Comparison of ENCODE assay signal across 27 cellular contexts in genomic region chr6:115945806-115946205, GRCh38.
"Had no signal": no experiment of that assay in that cellular context is flagged by ENCODE, and none has a peak within 500 bp of the region (broad histone marks: within the 10 kb centered on the region; RNA-seq: fewer than 3 reads in every experiment).

No MANE protein-coding gene starts in this region.

- H3K27ac Mint-ChIP-seq: activated CD4-positive, alpha-beta memory T cell treated with anti-CD3 and anti-CD28 coated beads for 36 hours; activated CD4-positive, alpha-beta T cell treated with anti-CD3 and anti-CD28 coated beads, Interleukin-2, amount 10 ng/mL, durations not matched to agents 24 days and 14 days; activated naive CD4-positive, alpha-beta T cell treated with anti-CD3 and anti-CD28 coated beads, Interleukin-2, amount 10 ng/mL, durations not matched to agents 7 days and 5 days; activated naive CD8-positive, alpha-beta T cell treated with anti-CD3 and anti-CD28 coated beads, Interleukin-2, amount 10 ng/mL, durations not matched to agents 7 days and 5 days; activated T-helper 1 cell treated with anti-CD3 and anti-CD28 coated beads, Interleukin-12 subunit alpha, Interleukin-12 subunit beta, Interleukin-2, Interleukin-4 antibody, amounts not matched to agents 30 ng/mL and 10 ng/mL and 1 ng/mL, durations not matched to agents 14 hours and 24 hours and 36 hours; effector memory CD8-positive, alpha-beta T cell; nephron; stimulated activated effector memory CD8-positive, alpha-beta T cell treated with anti-CD3 and anti-CD28 coated beads, Interleukin-12 subunit alpha, Interleukin-12 subunit beta, amount 100 ng/mL, for 72 hours; stimulated activated naive CD8-positive, alpha-beta T cell treated with anti-CD3 and anti-CD28 coated beads, Interleukin-15, Interleukin-2, amounts not matched to agents 100 ng/mL and 50 ng/mL, for 24 hours had no signal

- H3K4me3 ChIP-seq: left lung, lower lobe of right lung, right lobe of liver, skin epidermis, thoracic aorta had no signal

- H3K36me3 ChIP-seq: neutrophil had no signal

- DNase-seq: activated CD4-positive, alpha-beta memory T cell treated with anti-CD3 and anti-CD28 coated beads for 36 hours; activated CD4-positive, alpha-beta T cell treated with anti-CD3 and anti-CD28 coated beads, Interleukin-2, amount 10 ng/mL, durations not matched to agents 24 days and 14 days; activated CD4-positive, CD25-positive, alpha-beta regulatory T cell treated with anti-CD3 and anti-CD28 coated beads, Interleukin-2, amount 50 U/mL, for 72 hours; activated CD8-positive, alpha-beta memory T cell treated with anti-CD3 and anti-CD28 coated beads, Interleukin-2, amount 50 U/mL, for 4 hours; activated effector memory CD4-positive, alpha-beta T cell treated with anti-CD3 and anti-CD28 coated beads, Interleukin-2, amount 50 U/mL, for 16 hours; activated naive CD4-positive, alpha-beta T cell treated with anti-CD3 and anti-CD28 coated beads, Interleukin-2, amount 10 ng/mL, durations not matched to agents 7 days and 5 days; activated naive CD8-positive, alpha-beta T cell treated with anti-CD3 and anti-CD28 coated beads, Interleukin-2, amount 10 ng/mL, durations not matched to agents 7 days and 5 days; activated T-cell treated with anti-CD3 and anti-CD28 coated beads, Interleukin-2, amount 50 U/mL, for 1 hour; cortex of kidney; effector memory CD8-positive, alpha-beta T cell; left lung; lower lobe of right lung; mesendoderm; right lobe of liver; stimulated activated CD4-positive, alpha-beta T cell treated with anti-CD3 and anti-CD28 coated beads, Interleukin-12 subunit alpha, Interleukin-12 subunit beta, amount 100 ng/mL, for 4 hours; stimulated activated CD4-positive, alpha-beta T cell treated with anti-CD3 and anti-CD28 coated beads, Interleukin-4, amount 100 ng/mL, for 24 hours had no signal

- H3K27me3 Mint-ChIP-seq: activated CD4-positive, alpha-beta memory T cell treated with anti-CD3 and anti-CD28 coated beads for 36 hours; activated CD4-positive, alpha-beta T cell treated with anti-CD3 and anti-CD28 coated beads, Interleukin-2, amount 10 ng/mL, durations not matched to agents 24 days and 14 days; activated naive CD4-positive, alpha-beta T cell treated with anti-CD3 and anti-CD28 coated beads, Interleukin-2, amount 10 ng/mL, durations not matched to agents 7 days and 5 days; activated naive CD8-positive, alpha-beta T cell treated with anti-CD3 and anti-CD28 coated beads, Interleukin-2, amount 10 ng/mL, durations not matched to agents 7 days and 5 days; effector memory CD8-positive, alpha-beta T cell; stimulated activated naive CD8-positive, alpha-beta T cell treated with anti-CD3 and anti-CD28 coated beads, Interleukin-15, Interleukin-2, amounts not matched to agents 100 ng/mL and 50 ng/mL, for 24 hours had no signal

- H3K4me3 Mint-ChIP-seq: activated CD4-positive, alpha-beta memory T cell treated with anti-CD3 and anti-CD28 coated beads for 36 hours; activated CD4-positive, alpha-beta T cell treated with anti-CD3 and anti-CD28 coated beads, Interleukin-2, amount 10 ng/mL, durations not matched to agents 24 days and 14 days; activated naive CD4-positive, alpha-beta T cell treated with anti-CD3 and anti-CD28 coated beads, Interleukin-2, amount 10 ng/mL, durations not matched to agents 7 days and 5 days; activated naive CD8-positive, alpha-beta T cell treated with anti-CD3 and anti-CD28 coated beads, Interleukin-2, amount 10 ng/mL, durations not matched to agents 7 days and 5 days; activated T-helper 1 cell treated with anti-CD3 and anti-CD28 coated beads, Interleukin-12 subunit alpha, Interleukin-12 subunit beta, Interleukin-2, Interleukin-4 antibody, amounts not matched to agents 30 ng/mL and 10 ng/mL and 1 ng/mL, durations not matched to agents 14 hours and 24 hours and 36 hours; effector memory CD8-positive, alpha-beta T cell; nephron; stimulated activated effector memory CD8-positive, alpha-beta T cell treated with anti-CD3 and anti-CD28 coated beads, Interleukin-12 subunit alpha, Interleukin-12 subunit beta, amount 100 ng/mL, for 72 hours; stimulated activated naive CD8-positive, alpha-beta T cell treated with anti-CD3 and anti-CD28 coated beads, Interleukin-15, Interleukin-2, amounts not matched to agents 100 ng/mL and 50 ng/mL, for 24 hours had no signal

- H3K27me3 ChIP-seq: left lung, neutrophil, right lobe of liver had no signal

- H3K27ac ChIP-seq: left lung, lower lobe of right lung, neutrophil, right lobe of liver, skin epidermis, thoracic aorta had no signal

- H3K9me3 ChIP-seq: lower lobe of right lung, neutrophil, right lobe of liver, thoracic aorta had no signal

- H3K4me1 Mint-ChIP-seq: activated CD4-positive, alpha-beta T cell treated with anti-CD3 and anti-CD28 coated beads, Interleukin-2, amount 10 ng/mL, durations not matched to agents 24 days and 14 days; activated naive CD4-positive, alpha-beta T cell treated with anti-CD3 and anti-CD28 coated beads, Interleukin-2, amount 10 ng/mL, durations not matched to agents 7 days and 5 days; activated naive CD8-positive, alpha-beta T cell treated with anti-CD3 and anti-CD28 coated beads, Interleukin-2, amount 10 ng/mL, durations not matched to agents 7 days and 5 days; nephron; stimulated activated effector memory CD8-positive, alpha-beta T cell treated with anti-CD3 and anti-CD28 coated beads, Interleukin-12 subunit alpha, Interleukin-12 subunit beta, amount 100 ng/mL, for 72 hours had no signal

- ATAC-seq: effector memory CD8-positive, alpha-beta T cell; esophagus mucosa; left lung; lower lobe of right lung; right lobe of liver; stimulated activated effector memory CD8-positive, alpha-beta T cell treated with anti-CD3 and anti-CD28 coated beads, Interleukin-12 subunit alpha, Interleukin-12 subunit beta, amount 100 ng/mL, for 72 hours had no signal

- H3K36me3 Mint-ChIP-seq: activated CD4-positive, alpha-beta memory T cell treated with anti-CD3 and anti-CD28 coated beads for 36 hours; activated naive CD4-positive, alpha-beta T cell treated with anti-CD3 and anti-CD28 coated beads, Interleukin-2, amount 10 ng/mL, durations not matched to agents 7 days and 5 days; activated naive CD8-positive, alpha-beta T cell treated with anti-CD3 and anti-CD28 coated beads, Interleukin-2, amount 10 ng/mL, durations not matched to agents 7 days and 5 days; stimulated activated effector memory CD8-positive, alpha-beta T cell treated with anti-CD3 and anti-CD28 coated beads, Interleukin-12 subunit alpha, Interleukin-12 subunit beta, amount 100 ng/mL, for 72 hours had no signal

- FAIRE-seq: frontal cortex, islet of Langerhans, urothelium cell line had no signal

- H3K4me1 ChIP-seq: left lung, lower lobe of right lung had no signal
